ENCODE assay signal across 13 cellular contexts in the genomic region with DNA sequence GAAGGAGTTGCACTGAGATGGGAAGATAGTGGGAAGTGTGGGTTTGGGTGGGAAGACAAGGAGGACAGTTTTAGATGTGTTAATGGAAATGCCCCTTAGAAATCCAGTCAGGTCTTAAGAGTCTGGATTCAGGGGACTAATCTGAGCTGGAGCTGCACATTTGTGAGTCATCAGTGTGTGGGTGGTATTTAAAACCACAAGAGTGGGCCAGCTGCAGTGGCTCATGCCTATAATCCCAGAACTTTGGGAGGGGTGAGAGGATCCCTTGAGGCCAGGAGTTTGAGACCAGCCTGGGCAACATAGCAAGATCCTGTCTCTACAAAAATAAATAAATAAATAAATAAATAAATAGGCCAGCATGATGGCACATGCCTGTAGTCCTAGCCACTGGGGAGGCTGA. TPM values are rescaled to one million over a fixed set of nuclear protein-coding genes. Genes with fewer than 3 reads are reported as not detected.
A peak's percentile ranks its signal among the peaks of the same experiment; 100 is the strongest.
DNase-seq lines count a peak whose midpoint lies in the region; ATAC-seq and TF ChIP-seq lines count a peak whose summit lies in the region.
"Had no signal": no experiment of that assay in that cellular context is flagged by ENCODE, and none has a peak within 500 bp of the region (broad histone marks: within the 10 kb centered on the region; RNA-seq: fewer than 3 reads in every experiment).

No MANE protein-coding gene starts in this region.

- intact Hi-C loops in dendritic cell treated with granulocyte-macrophage colony-stimulating factor and Interleukin-4, amounts not matched to agents 40 ng/mL and 50 ng/mL, for 4 days (cut with micrococcal nuclease) = no loop called here

- no peak overlapping the region for H3K4me3 ChIP-seq in retinal pigment epithelial cell (ENCODE audit: low read length)

- no peaks in the 10 kb centered on the region for H3K9me3 Mint-ChIP-seq in dendritic cell treated with granulocyte-macrophage colony-stimulating factor and Interleukin-4, amounts not matched to agents 40 ng/mL and 50 ng/mL, for 4 days
- H3K9me3 Mint-ChIP-seq in effector memory CD8-positive, alpha-beta T cell = no peaks in the 10 kb centered on the region
- peaks cover 3% of the 10 kb centered on the region for H3K9me3 Mint-ChIP-seq in osteocyte (ENCODE audit: unreplicated experiment)
- H3K9me3 Mint-ChIP-seq: activated CD4-positive, alpha-beta T cell treated with anti-CD3 and anti-CD28 coated beads, Interleukin-2, amount 10 ng/mL, durations not matched to agents 7 days and 5 days had no signal

- no peaks in the 10 kb centered on the region for H3K36me3 Mint-ChIP-seq in dendritic cell treated with granulocyte-macrophage colony-stimulating factor and Interleukin-4, amounts not matched to agents 40 ng/mL and 50 ng/mL, for 4 days (ENCODE audit: low read depth)
- H3K36me3 Mint-ChIP-seq in effector memory CD8-positive, alpha-beta T cell (ENCODE audit: insufficient read depth) = peaks cover 3% of the 10 kb centered on the region
- H3K36me3 Mint-ChIP-seq in osteocyte (ENCODE audit: unreplicated experiment) = no peaks in the 10 kb centered on the region
- H3K36me3 Mint-ChIP-seq: activated naive CD8-positive, alpha-beta T cell had no signal

- H3K4me3 Mint-ChIP-seq in dendritic cell treated with granulocyte-macrophage colony-stimulating factor and Interleukin-4, amounts not matched to agents 40 ng/mL and 50 ng/mL, for 4 days = no peak overlapping the region
- no peak overlapping the region for H3K4me3 Mint-ChIP-seq in effector memory CD8-positive, alpha-beta T cell
- no peak overlapping the region for H3K4me3 Mint-ChIP-seq in osteocyte (ENCODE audit: unreplicated experiment)
- H3K4me3 Mint-ChIP-seq: activated CD4-positive, alpha-beta T cell treated with anti-CD3 and anti-CD28 coated beads, Interleukin-2, amount 10 ng/mL, durations not matched to agents 7 days and 5 days; activated naive CD8-positive, alpha-beta T cell had no signal

- TF ChIP-seq CTCF in retinal pigment epithelial cell (conservative IDR thresholded peaks at IDR 0.05; ENCODE audit: low read depth, low read length) (no peak), osteocyte (IDR thresholded peaks at IDR 0.05) (no peak)

- no peak for ATAC-seq in effector memory CD8-positive, alpha-beta T cell (replicated peaks)

- peak overlapping the region; percentile 56 for H3K27ac Mint-ChIP-seq in dendritic cell treated with granulocyte-macrophage colony-stimulating factor and Interleukin-4, amounts not matched to agents 40 ng/mL and 50 ng/mL, for 4 days
- no peak overlapping the region for H3K27ac Mint-ChIP-seq in effector memory CD8-positive, alpha-beta T cell
- H3K27ac Mint-ChIP-seq in osteocyte (ENCODE audit: unreplicated experiment) = no peak overlapping the region
- H3K27ac Mint-ChIP-seq: activated CD4-positive, alpha-beta T cell treated with anti-CD3 and anti-CD28 coated beads, Interleukin-2, amount 10 ng/mL, durations not matched to agents 7 days and 5 days; activated naive CD8-positive, alpha-beta T cell had no signal

- H3K4me1 Mint-ChIP-seq in dendritic cell treated with granulocyte-macrophage colony-stimulating factor and Interleukin-4, amounts not matched to agents 40 ng/mL and 50 ng/mL, for 4 days (ENCODE audit: low read depth) = peaks cover 70% of the 10 kb centered on the region
- H3K4me1 Mint-ChIP-seq in effector memory CD8-positive, alpha-beta T cell (ENCODE audit: low read depth in 2 of 2) = no peaks in the 10 kb centered on the region
- peaks cover 2% of the 10 kb centered on the region for H3K4me1 Mint-ChIP-seq in osteocyte (ENCODE audit: unreplicated experiment)

- peak; percentile 24 for DNase-seq in DMS 273 (lab: John Stamatoyannopoulos, UW; ENCODE audit: unreplicated experiment)
- DNase-seq in DMS 273 treated with DMSO at 0.1 percent for 48 hours (lab: John Stamatoyannopoulos, UW) = no peak
- DNase-seq in NCI-H226 = peak; percentile 73
- DNase-seq in retinal pigment epithelial cell (ENCODE audit: low read depth) = peak; percentile 83
- no peak for DNase-seq in effector memory CD8-positive, alpha-beta T cell
- no peak for DNase-seq in NCI-H128 (lab: John Stamatoyannopoulos, UW; ENCODE audit: unreplicated experiment)
- DNase-seq in osteocyte (ENCODE audit: extremely low spot score, unreplicated experiment) = no peak
- DNase-seq: activated CD4-positive, alpha-beta T cell treated with anti-CD3 and anti-CD28 coated beads, Interleukin-2, amount 10 ng/mL, durations not matched to agents 7 days and 5 days; NCI-H1930 had no signal

- H3K27me3 Mint-ChIP-seq in dendritic cell treated with granulocyte-macrophage colony-stimulating factor and Interleukin-4, amounts not matched to agents 40 ng/mL and 50 ng/mL, for 4 days = peaks cover 2% of the 10 kb centered on the region
- peaks cover 42 to 50% of the 10 kb centered on the region in 2 donors for H3K27me3 Mint-ChIP-seq in effector memory CD8-positive, alpha-beta T cell
- H3K27me3 Mint-ChIP-seq in osteocyte (ENCODE audit: unreplicated experiment) = peaks cover 42% of the 10 kb centered on the region

RNA-seq across cellular contexts. Expression of a gene that starts 40.9 kb away (rescaled TPM):
- total RNA-seq in osteocyte = 49.4 and 51.6 TPM in 2 replicates

RNA-seq across cellular contexts. Expression of a gene that starts 46.4 kb away (rescaled TPM):
- not detected in 2 replicates for total RNA-seq in osteocyte
- total RNA-seq: activated CD4-positive, alpha-beta T cell treated with anti-CD3 and anti-CD28 coated beads, Interleukin-2, amount 10 ng/mL, durations not matched to agents 7 days and 5 days; lower leg skin; pulmonary artery endothelial cell had no signal

Comparison
In these comparisons a context has a peak if more than half of its experiments do, and no peak if none do; other contexts are left out.
1. DNase-seq: peak in DMS 273 (single experiment), NCI-H226 (single experiment) and retinal pigment epithelial cell (single experiment); none in DMS 273 treated with DMSO at 0.1 percent for 48 hours (single experiment), effector memory CD8-positive, alpha-beta T cell (0 of 3), NCI-H128 (single experiment) and osteocyte (single experiment).